In genomic region chr9:95007470-95007869, GRCh38 we compare ENCODE assay signal across 11 cellular contexts.
DNase-seq lines count a peak whose midpoint lies in the region; ATAC-seq and TF ChIP-seq lines count a peak whose summit lies in the region.
"Had no signal": no experiment of that assay in that cellular context is flagged by ENCODE, and none has a peak within 500 bp of the region (broad histone marks: within the 10 kb centered on the region; RNA-seq: fewer than 3 reads in every experiment).

No MANE protein-coding gene starts in this region.

- H3K9me3 ChIP-seq in RWPE2 (ENCODE audit: severe bottlenecking) (no peaks in the 10 kb centered on the region), esophagus muscularis mucosa (no peaks in the 10 kb centered on the region), neural progenitor cell (ENCODE audit: low read depth) (no peaks in the 10 kb centered on the region)

- TF ChIP-seq EP300 in esophagus muscularis mucosa (IDR thresholded peaks at IDR 0.05), result no peak

- H3K27ac Mint-ChIP-seq in neural progenitor cell, result no peak overlapping the region
- no peak overlapping the region for H3K27ac Mint-ChIP-seq in immature natural killer cell

- H3K4me3 Mint-ChIP-seq in neural progenitor cell (peak overlapping the region; percentile 64), immature natural killer cell (no peak overlapping the region)

- no peak for TF ChIP-seq POLR2A in esophagus muscularis mucosa (IDR thresholded peaks at IDR 0.05; ENCODE audit: low read depth)

- peaks cover 8% of the 10 kb centered on the region for H4K20me1 ChIP-seq in neural progenitor cell (ENCODE audit: low read depth)

- intact Hi-C loops in esophagus muscularis mucosa (cut with DNase I), result loop anchor here (5.0 kb wide), 3 partner anchors 50 to 225 kb away; no protein-coding TSS in a partner anchor

- peaks cover 50% of the 10 kb centered on the region for H3K4me1 Mint-ChIP-seq in neural progenitor cell
- peaks cover 10 to 19% of the 10 kb centered on the region in 2 donors for H3K4me1 Mint-ChIP-seq in immature natural killer cell

- H3K27me3 Mint-ChIP-seq in neural progenitor cell (ENCODE audit: insufficient read depth, low read depth) (no peaks in the 10 kb centered on the region), immature natural killer cell (ENCODE audit: low read depth in 3 of 3) (peaks cover 4 to 15% (median 7%) of the 10 kb centered on the region in 3 donors)

- no peak overlapping the region for H3K4me2 ChIP-seq in neural progenitor cell

- ATAC-seq in RWPE2 (ENCODE audit: low read depth) (peak; percentile 21; the same call in 2 of the 3 replicates), GM18867 (IDR thresholded peaks at IDR 0.05; ENCODE audit: unreplicated experiment) (no peak)

- peaks cover 29% of the 10 kb centered on the region for H3F3A ChIP-seq in neural progenitor cell (ENCODE audit: low read depth)

- no peak overlapping the region for H3K9ac ChIP-seq in neural progenitor cell

- H3K36me3 ChIP-seq in RWPE2 (ENCODE audit: low read depth) (peaks cover 69% of the 10 kb centered on the region), esophagus muscularis mucosa (peaks cover 0 to 23% (median 5%) of the 10 kb centered on the region in 4 donors), neural progenitor cell (no peaks in the 10 kb centered on the region)

- no peaks in the 10 kb centered on the region for H3K27me3 ChIP-seq in RWPE2 (ENCODE audit: insufficient read depth, poor library complexity, severe bottlenecking)
- no peaks in the 10 kb centered on the region for H3K27me3 ChIP-seq in esophagus muscularis mucosa
- peaks cover 38% of the 10 kb centered on the region for H3K27me3 ChIP-seq in neural progenitor cell

- DNase-seq in AG09309 (ENCODE audit: low read depth) (no peak), RWPE2 (ENCODE audit: low spot score) (no peak), esophagus muscularis mucosa (ENCODE audit: extremely low spot score) (no peak), neural progenitor cell (ENCODE audit: low spot score) (no peak), activated gamma-delta T cell treated with Interleukin-2 at 50 U/mL for 16 hours (no peak), NCI-H146 treated with DMSO at 0.1 percent for 48 hours (lab: John Stamatoyannopoulos, UW; ENCODE audit: unreplicated experiment) (no peak), immature natural killer cell (no peak)
- DNase-seq: activated naive CD4-positive, alpha-beta T cell treated with anti-CD3 and anti-CD28 coated beads, Interleukin-2, amount 50 U/mL, for 16 hours; NCI-H446; occipital lobe had no signal

- H2AFZ ChIP-seq in neural progenitor cell (replicated peaks), result no peak overlapping the region

- H3K9me3 Mint-ChIP-seq in neural progenitor cell (no peaks in the 10 kb centered on the region), immature natural killer cell (no peaks in the 10 kb centered on the region)

- TF ChIP-seq CTCF in AG09309 (IDR thresholded peaks at IDR 0.05; ENCODE audit: control insufficient read depth, insufficient read depth, low read depth, low read length, missing control alignments) (no peak), RWPE2 (IDR thresholded peaks at IDR 0.05; ENCODE audit: poor library complexity, severe bottlenecking) (no peak), esophagus muscularis mucosa (IDR thresholded peaks at IDR 0.05) (no peak), neural progenitor cell (IDR thresholded peaks at IDR 0.05) (no peak)

- H3K4me3 ChIP-seq in AG09309 (ENCODE audit: control insufficient read depth, low read depth, low read length), result peak overlapping the region; percentile 57
- H3K4me3 ChIP-seq in RWPE2 (ENCODE audit: severe bottlenecking), result peak overlapping the region; percentile 99
- H3K4me3 ChIP-seq in esophagus muscularis mucosa, result peak overlapping the region; percentile 74 to 93 (median 90)
- no peak overlapping the region for H3K4me3 ChIP-seq in neural progenitor cell

- H3K36me3 Mint-ChIP-seq in neural progenitor cell (peaks cover 12% of the 10 kb centered on the region), immature natural killer cell (peaks cover 0 to 10% (median 6%) of the 10 kb centered on the region in 3 donors)

- H3K4me1 ChIP-seq in RWPE2 (ENCODE audit: insufficient read depth, poor library complexity, severe bottlenecking) (peaks cover 64% of the 10 kb centered on the region), esophagus muscularis mucosa (peaks cover 15 to 65% (median 59%) of the 10 kb centered on the region in 4 donors), neural progenitor cell (peaks cover 19% of the 10 kb centered on the region)

- no peaks in the 10 kb centered on the region for H3K79me2 ChIP-seq in neural progenitor cell (ENCODE audit: low read depth)

- whole genome bisulfite sequencing in esophagus muscularis mucosa, result 33% methylated on average over 1 of the region's 1 CpG

- H3K27ac ChIP-seq in RWPE2 (ENCODE audit: poor library complexity, severe bottlenecking), result peak overlapping the region; percentile 89
- peak overlapping the region; percentile 98 to 100 (median 98) for H3K27ac ChIP-seq in esophagus muscularis mucosa (replicated peaks in 1 of 4)
- H3K27ac ChIP-seq in neural progenitor cell, result no peak overlapping the region
